11 cellular contexts compared by ENCODE assay signal in the genomic region with DNA sequence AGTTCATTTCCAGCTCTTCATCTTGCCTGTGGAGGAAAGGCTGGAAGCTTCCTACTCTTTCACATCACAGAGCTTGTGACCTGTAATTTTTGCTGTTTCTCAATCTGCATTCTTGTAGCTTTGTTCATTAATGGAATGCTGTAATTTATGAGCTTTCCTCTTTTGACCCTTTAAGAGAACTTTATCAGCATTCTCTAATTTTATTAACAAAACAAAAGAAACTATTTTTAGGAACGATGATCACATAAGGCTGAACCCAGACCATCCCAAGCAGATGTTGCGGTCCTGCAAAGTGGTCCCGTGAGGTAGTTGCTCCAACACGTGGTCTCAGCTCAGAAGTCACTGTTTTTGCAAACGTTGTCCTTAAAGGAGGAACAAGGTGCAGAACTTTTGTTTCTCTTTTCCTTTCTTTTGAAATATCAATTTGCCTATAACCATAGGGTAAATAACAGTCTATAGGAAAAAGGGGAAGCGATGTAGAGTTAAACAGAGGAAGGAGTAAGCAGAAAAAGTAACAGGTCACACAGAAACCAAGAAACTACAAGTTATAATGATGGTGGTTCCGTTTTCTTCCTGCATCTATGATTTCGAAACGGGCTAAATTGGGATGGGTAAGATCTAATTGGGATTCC.
DNase-seq lines count a peak whose midpoint lies in the region; ATAC-seq and TF ChIP-seq lines count a peak whose summit lies in the region.
"Had no signal": no experiment of that assay in that cellular context is flagged by ENCODE, and none has a peak within 500 bp of the region (broad histone marks: within the 10 kb centered on the region; RNA-seq: fewer than 3 reads in every experiment).

No MANE protein-coding gene starts in this region.

- peaks cover 8% of the 10 kb centered on the region for H3K27me3 Mint-ChIP-seq in activated T-helper 1 cell treated with anti-CD3 and anti-CD28 coated beads, Interleukin-12 subunit alpha, Interleukin-12 subunit beta, Interleukin-2, Interleukin-4 antibody, amounts not matched to agents 30 ng/mL and 10 ng/mL and 1 ng/mL, durations not matched to agents 14 hours and 24 hours and 36 hours (ENCODE audit: insufficient read depth)

- H3K9me2 ChIP-seq in hepatocyte (replicated peaks; ENCODE audit: insufficient read depth): no peaks in the 10 kb centered on the region

- 81% methylated on average over 9 of the region's 9 CpGs for WGBS in smooth muscle cell (ENCODE audit: low lambda C conversion rate)
- 76 to 79% methylated on average over 9 of the region's 9 CpGs for WGBS in testis, 2 donors
- 88% methylated on average over 9 of the region's 9 CpGs for WGBS in hepatocyte (ENCODE audit: low lambda C conversion rate, missing lambda C conversion rate)

- H3K79me2 ChIP-seq in smooth muscle cell (ENCODE audit: low read depth) (no peaks in the 10 kb centered on the region), hepatocyte (no peaks in the 10 kb centered on the region)

- H3K9me3 Mint-ChIP-seq in activated T-helper 1 cell treated with anti-CD3 and anti-CD28 coated beads, Interleukin-12 subunit alpha, Interleukin-12 subunit beta, Interleukin-2, Interleukin-4 antibody, amounts not matched to agents 30 ng/mL and 10 ng/mL and 1 ng/mL, durations not matched to agents 14 hours and 24 hours and 36 hours: no peaks in the 10 kb centered on the region
- H3K9me3 Mint-ChIP-seq: activated T-helper 2 cell treated with anti-CD3 and anti-CD28 coated beads, Interferon-gamma antibody, Interleukin-2, Interleukin-4, amounts not matched to agents 10 μg/mL and 5 μg/mL and 100 μg/mL, durations not matched to agents 14 hours and 24 hours and 36 hours had no signal

- TF ChIP-seq CTCF in smooth muscle cell (IDR thresholded peaks at IDR 0.05; ENCODE audit: borderline replicate concordance, insufficient read depth, poor library complexity, severe bottlenecking) (no peak), testis (IDR thresholded peaks at IDR 0.05) (no peak), hepatocyte (IDR thresholded peaks at IDR 0.05; ENCODE audit: poor library complexity) (no peak)

- intact Hi-C loops in activated T-helper 1 cell treated with anti-CD3 and anti-CD28 coated beads, Interleukin-12 subunit alpha, Interleukin-12 subunit beta, Interleukin-2, Interleukin-4 antibody, amounts not matched to agents 30 ng/mL and 10 ng/mL and 1 ng/mL, durations not matched to agents 14 hours and 24 hours and 36 hours (cut with micrococcal nuclease): no loop called here
- intact Hi-C loops in testis (cut with DNase I; ENCODE audit: low total_unique reads): no loop called here

- H3K4me3 ChIP-seq in smooth muscle cell: no peak overlapping the region
- H3K4me3 ChIP-seq in testis: no peak overlapping the region
- H3K4me3 ChIP-seq in hepatocyte: no peak overlapping the region

- no peaks in the 10 kb centered on the region for H3F3A ChIP-seq in smooth muscle cell (ENCODE audit: low read depth)

- H4K20me1 ChIP-seq in smooth muscle cell (ENCODE audit: low read depth) (no peaks in the 10 kb centered on the region), hepatocyte (ENCODE audit: insufficient read depth, poor library complexity, severe bottlenecking) (no peaks in the 10 kb centered on the region)

- H2AFZ ChIP-seq in smooth muscle cell (ENCODE audit: low read depth) (no peak overlapping the region), hepatocyte (no peak overlapping the region)

- peak; percentile 85 for DNase-seq in SKM-1 (lab: John Stamatoyannopoulos, UW; ENCODE audit: unreplicated experiment)
- no peak for DNase-seq in smooth muscle cell (lab: John Stamatoyannopoulos, UW; ENCODE audit: unreplicated experiment)
- DNase-seq in activated T-helper 1 cell treated with anti-CD3 and anti-CD28 coated beads, Interleukin-12 subunit alpha, Interleukin-12 subunit beta, Interleukin-2, Interleukin-4 antibody, amounts not matched to agents 30 ng/mL and 10 ng/mL and 1 ng/mL, durations not matched to agents 14 hours and 24 hours and 36 hours (ENCODE audit: low spot score): no peak
- no peak for DNase-seq in testis
- DNase-seq in hepatocyte (ENCODE audit: low spot score): no peak
- DNase-seq in GF-D8 (lab: John Stamatoyannopoulos, UW): no peak
- DNase-seq: GOT3, NCI-H748 treated with DMSO at 0.1 percent for 48 hours had no signal

- ATAC-seq in GM19035 (IDR thresholded peaks at IDR 0.05; ENCODE audit: unreplicated experiment): peak; percentile 75
- peak; percentile 80 for ATAC-seq in HG03103 (IDR thresholded peaks at IDR 0.05; ENCODE audit: low read depth, unreplicated experiment)

- no peak for TF ChIP-seq POLR2A in testis (IDR thresholded peaks at IDR 0.05)

- H3K4me1 ChIP-seq in smooth muscle cell (ENCODE audit: low read depth): peaks cover 4% of the 10 kb centered on the region
- peaks cover 12% of the 10 kb centered on the region for H3K4me1 ChIP-seq in testis
- H3K4me1 ChIP-seq in hepatocyte (ENCODE audit: insufficient read depth): peaks cover 19% of the 10 kb centered on the region

- H3K27me3 ChIP-seq in smooth muscle cell (ENCODE audit: low read depth): no peaks in the 10 kb centered on the region
- no peaks in the 10 kb centered on the region for H3K27me3 ChIP-seq in testis
- H3K27me3 ChIP-seq in hepatocyte: no peaks in the 10 kb centered on the region

- peak overlapping the region; percentile 15 for H3K4me2 ChIP-seq in smooth muscle cell
- H3K4me2 ChIP-seq in hepatocyte: no peak overlapping the region

- H3K36me3 Mint-ChIP-seq in activated T-helper 1 cell treated with anti-CD3 and anti-CD28 coated beads, Interleukin-12 subunit alpha, Interleukin-12 subunit beta, Interleukin-2, Interleukin-4 antibody, amounts not matched to agents 30 ng/mL and 10 ng/mL and 1 ng/mL, durations not matched to agents 14 hours and 24 hours and 36 hours (ENCODE audit: low read depth): no peaks in the 10 kb centered on the region

- peaks cover 5% of the 10 kb centered on the region for H3K4me1 Mint-ChIP-seq in activated T-helper 1 cell treated with anti-CD3 and anti-CD28 coated beads, Interleukin-12 subunit alpha, Interleukin-12 subunit beta, Interleukin-2, Interleukin-4 antibody, amounts not matched to agents 30 ng/mL and 10 ng/mL and 1 ng/mL, durations not matched to agents 14 hours and 24 hours and 36 hours (ENCODE audit: low read depth)

- no peak overlapping the region for H3K4me3 Mint-ChIP-seq in activated T-helper 1 cell treated with anti-CD3 and anti-CD28 coated beads, Interleukin-12 subunit alpha, Interleukin-12 subunit beta, Interleukin-2, Interleukin-4 antibody, amounts not matched to agents 30 ng/mL and 10 ng/mL and 1 ng/mL, durations not matched to agents 14 hours and 24 hours and 36 hours

- H3K9me3 ChIP-seq in smooth muscle cell (replicated peaks; ENCODE audit: low read depth) (no peaks in the 10 kb centered on the region), testis (no peaks in the 10 kb centered on the region), hepatocyte (ENCODE audit: low read depth) (no peaks in the 10 kb centered on the region)

- H3K27ac ChIP-seq in smooth muscle cell (ENCODE audit: low read depth) (no peak overlapping the region), testis (no peak overlapping the region), hepatocyte (no peak overlapping the region)

- H3K36me3 ChIP-seq in smooth muscle cell (ENCODE audit: low read depth) (no peaks in the 10 kb centered on the region), testis (ENCODE audit: low read depth, missing control alignments) (no peaks in the 10 kb centered on the region), hepatocyte (replicated peaks; ENCODE audit: insufficient read depth, low read depth) (no peaks in the 10 kb centered on the region)

- H3K9ac ChIP-seq in smooth muscle cell (ENCODE audit: low read depth): no peak overlapping the region

- H3K27ac Mint-ChIP-seq in activated T-helper 1 cell treated with anti-CD3 and anti-CD28 coated beads, Interleukin-12 subunit alpha, Interleukin-12 subunit beta, Interleukin-2, Interleukin-4 antibody, amounts not matched to agents 30 ng/mL and 10 ng/mL and 1 ng/mL, durations not matched to agents 14 hours and 24 hours and 36 hours: no peak overlapping the region
- H3K27ac Mint-ChIP-seq: activated T-helper 2 cell treated with anti-CD3 and anti-CD28 coated beads, Interferon-gamma antibody, Interleukin-2, Interleukin-4, amounts not matched to agents 10 μg/mL and 5 μg/mL and 100 μg/mL, durations not matched to agents 14 hours and 24 hours and 36 hours had no signal
